Comparison of ENCODE assay signal across 27 cellular contexts in genomic region chr4:8613421-8614364, GRCh38. TPM values are rescaled to one million over a fixed set of nuclear protein-coding genes. Genes with fewer than 3 reads are reported as not detected.
A peak's percentile ranks its signal among the peaks of the same experiment; 100 is the strongest.
DNase-seq lines count a peak whose midpoint lies in the region; ATAC-seq and TF ChIP-seq lines count a peak whose summit lies in the region.
"Had no signal": no experiment of that assay in that cellular context is flagged by ENCODE, and none has a peak within 500 bp of the region (broad histone marks: within the 10 kb centered on the region; RNA-seq: fewer than 3 reads in every experiment).

No MANE protein-coding gene starts in this region.

- H3K27ac ChIP-seq in heart left ventricle (no peak overlapping the region), right atrium auricular region (no peak overlapping the region), neuronal stem cell (replicated peaks; ENCODE audit: low read length) (no peak overlapping the region)

- peaks cover 19% of the 10 kb centered on the region for H3K27me3 Mint-ChIP-seq in chondrocyte (ENCODE audit: low read depth)

- no peak overlapping the region for H3K4me2 ChIP-seq in neuronal stem cell (ENCODE audit: insufficient read depth, low read length, poor library complexity, severe bottlenecking)

- H3K14ac ChIP-seq in neuronal stem cell (ENCODE audit: low read length) = no peak overlapping the region

- no peak overlapping the region for H3K4me3 Mint-ChIP-seq in chondrocyte (ENCODE audit: unreplicated experiment)
- H3K4me3 Mint-ChIP-seq: CD8-positive, alpha-beta T cell had no signal

- H3K27me3 ChIP-seq in heart left ventricle (peaks cover 0 to 10% (median 0%) of the 10 kb centered on the region in 9 donors), right atrium auricular region (no peaks in the 10 kb centered on the region), neuronal stem cell (ENCODE audit: control insufficient read depth in 3 of 3, insufficient read depth in 3 of 3, low read depth in 1 of 3, low read length in 3 of 3) (peaks cover 0 to 21% (median 0%) of the 10 kb centered on the region in 3 experiments)
- H3K27me3 ChIP-seq: MG63 had no signal

- H4K91ac ChIP-seq in neuronal stem cell (ENCODE audit: low read depth, low read length, poor library complexity) = no peak overlapping the region

- TF ChIP-seq CTCF in heart left ventricle (IDR thresholded peaks at IDR 0.05) = no peak
- no peak for TF ChIP-seq CTCF in right atrium auricular region (IDR thresholded peaks at IDR 0.05)
- TF ChIP-seq CTCF in chondrocyte (IDR thresholded peaks at IDR 0.05) = no peak

- H2BK5ac ChIP-seq in neuronal stem cell (ENCODE audit: low read length) = no peak overlapping the region

- peak overlapping the region; percentile 53 for H3K23ac ChIP-seq in neuronal stem cell (ENCODE audit: low read depth, low read length, poor library complexity)

- H3K4me1 ChIP-seq in heart left ventricle (peaks cover 0 to 16% (median 4%) of the 10 kb centered on the region in 12 donors), right atrium auricular region (no peaks in the 10 kb centered on the region), neuronal stem cell (ENCODE audit: control insufficient read depth in 2 of 2, insufficient read depth in 1 of 2, low read depth in 1 of 2, low read length in 2 of 2) (no peaks in the 10 kb centered on the region)

- ATAC-seq in heart left ventricle (no peak), HG03571 (IDR thresholded peaks at IDR 0.05; ENCODE audit: unreplicated experiment) (no peak), GM21381 (IDR thresholded peaks at IDR 0.05; ENCODE audit: unreplicated experiment) (no peak)
- ATAC-seq: CD8-positive, alpha-beta T cell; PC-3 had no signal

- no peak overlapping the region for H3K27ac Mint-ChIP-seq in chondrocyte (ENCODE audit: unreplicated experiment)
- H3K27ac Mint-ChIP-seq: CD8-positive, alpha-beta T cell had no signal

- no peak overlapping the region for H2AFZ ChIP-seq in neuronal stem cell (ENCODE audit: low read length)

- no peak for TF ChIP-seq POLR2A in heart left ventricle (IDR thresholded peaks at IDR 0.05)

- H3K4ac ChIP-seq in neuronal stem cell (ENCODE audit: low read length) = no peak overlapping the region

- H3K36me3 Mint-ChIP-seq in chondrocyte (ENCODE audit: low read depth) = peaks cover 3% of the 10 kb centered on the region
- H3K36me3 Mint-ChIP-seq: CD8-positive, alpha-beta T cell had no signal

- no peak overlapping the region for H3K18ac ChIP-seq in neuronal stem cell (ENCODE audit: low read length)

- peaks cover 4% of the 10 kb centered on the region for H3K79me1 ChIP-seq in neuronal stem cell (ENCODE audit: low read depth, low read length)

- H3K9me3 ChIP-seq in heart left ventricle = no peaks in the 10 kb centered on the region
- H3K9me3 ChIP-seq in right atrium auricular region = no peaks in the 10 kb centered on the region
- peaks cover 0 to 2% of the 10 kb centered on the region in 2 donors for H3K9me3 ChIP-seq in neuronal stem cell (replicated peaks in 1 of 2; ENCODE audit: control insufficient read depth in 2 of 2, insufficient read depth in 1 of 2, low read depth in 1 of 2, low read length in 2 of 2)
- H3K9me3 ChIP-seq: MG63 had no signal

- no peak overlapping the region for H4K8ac ChIP-seq in neuronal stem cell (ENCODE audit: low read depth, low read length)

- WGBS in heart left ventricle, 4 donors = 91 to 92% (median 91%) methylated on average over 27 to 35 of the region's 35 CpGs
- WGBS in neuronal stem cell (ENCODE audit: extremely low coverage in 2 of 2, insufficient read length in 2 of 2, insufficient replicate concordance in 1 of 2), 2 donors = no CpG with 5 or more reads among the region's 35 CpGs

- no peaks in the 10 kb centered on the region for H3K9me3 Mint-ChIP-seq in chondrocyte (ENCODE audit: low read depth)
- H3K9me3 Mint-ChIP-seq: CD8-positive, alpha-beta T cell had no signal

- no peak overlapping the region for H2BK12ac ChIP-seq in neuronal stem cell (ENCODE audit: low read length)

- H3K4me1 Mint-ChIP-seq in chondrocyte (ENCODE audit: low read depth) = no peaks in the 10 kb centered on the region

- H2BK15ac ChIP-seq in neuronal stem cell (ENCODE audit: low read length) = no peak overlapping the region

- H2AK5ac ChIP-seq in neuronal stem cell (ENCODE audit: low read depth, low read length) = no peak overlapping the region

- intact Hi-C loops in heart left ventricle (cut with DNase I) = loop anchor here in 2 of 10 donors (10.0 kb wide), 2 partner anchors 271 to 301 kb away; no protein-coding TSS in a partner anchor

- H3K4me3 ChIP-seq in heart left ventricle (no peak overlapping the region), right atrium auricular region (no peak overlapping the region), neuronal stem cell (ENCODE audit: low read length in 2 of 2) (no peak overlapping the region)
- H3K4me3 ChIP-seq: MG63 had no signal

- no peak overlapping the region for H3K9ac ChIP-seq in neuronal stem cell (ENCODE audit: low read depth, low read length, poor library complexity)

- H2BK120ac ChIP-seq in neuronal stem cell (ENCODE audit: low read depth, low read length) = no peak overlapping the region

- H3K36me3 ChIP-seq in heart left ventricle (no peaks in the 10 kb centered on the region), right atrium auricular region (no peaks in the 10 kb centered on the region), neuronal stem cell (replicated peaks in 1 of 2; ENCODE audit: control insufficient read depth in 2 of 2, insufficient read depth in 2 of 2, low read length in 2 of 2) (no peaks in the 10 kb centered on the region)
- H3K36me3 ChIP-seq: MG63 had no signal

- DNase-seq in heart left ventricle (peak in 3 of 5 donors; percentile 15 to 37 (median 16)), right atrium auricular region (ENCODE audit: low spot score) (no peak), chondrocyte (ENCODE audit: low spot score) (peak; percentile 91), neuronal stem cell (ENCODE audit: low spot score) (no peak)
- DNase-seq in stimulated activated CD8-positive, alpha-beta memory T cell treated with anti-CD3 and anti-CD28 coated beads, Interleukin-4, amount 100 ng/mL, for 48 hours = no peak
- DNase-seq: C1 segment of cervical spinal cord; CD8-positive, alpha-beta T cell; DMS 273 treated with DMSO at 0.1 percent for 48 hours; DMS79 treated with DMSO at 0.1 percent for 48 hours; GF-D8; HCEC 1CT; IMR-90; KG1; MG63; NCI-H1105 treated with DMSO at 0.1 percent for 48 hours; NCI-H146; NCI-H1930; NCI-H2107; NCI-H446; NCI-H524 treated with DMSO at 0.1 percent for 48 hours; NCI-H82; NK-92 treated with Interleukin-12 subunit alpha and Interleukin-12 subunit beta, amount 100 ng/mL, for 24 hours; PC-3; SHP77 had no signal

RNA-seq across cellular contexts. Expression of gene CPZ, which starts 21.1 kb away (rescaled TPM):
- total RNA-seq in heart left ventricle (1 to 10 TPM in 1 of 9 donors, under 1 TPM in 6, not detected in 2; 0.13 to 4.8 (median 0.29) TPM), right atrium auricular region (1 to 10 TPM in 1 of 2 donors, under 1 TPM in 1; 0.90 to 1.2 TPM), chondrocyte (8.9 to 22.2 TPM (median 9.5 TPM) in 3 replicates)
- polyA plus RNA-seq in heart left ventricle = under 1 TPM; 0.23 to 0.26 TPM
- polyA plus RNA-seq in neuronal stem cell (2013, experiment 1 of 2) = 6.7 TPM
- 6.7 TPM for polyA plus RNA-seq in neuronal stem cell (2013, experiment 2 of 2)
- total RNA-seq: CD8-positive, alpha-beta T cell; SK-MEL-5 had no signal

RNA-seq across cellular contexts. Expression of gene GPR78, which starts 33.5 kb away (rescaled TPM):
- under 1 TPM in 1 of 9 donors, not detected in 8; 0.11 TPM for total RNA-seq in heart left ventricle
- polyA plus RNA-seq in heart left ventricle = not detected
- total RNA-seq in right atrium auricular region = not detected
- 0.15 to 1.2 TPM (median 0.44 TPM) in 3 replicates for total RNA-seq in chondrocyte
- polyA plus RNA-seq in neuronal stem cell (2013, experiment 1 of 2) = 0.22 TPM
- 0.15 TPM for polyA plus RNA-seq in neuronal stem cell (2013, experiment 2 of 2)
- total RNA-seq: CD8-positive, alpha-beta T cell; SK-MEL-5 had no signal

Comparison
In these comparisons a context has a peak if more than half of its experiments do, and no peak if none do; other contexts are left out.
1. DNase-seq: peak in heart left ventricle (3 of 5) and chondrocyte (single experiment); none in right atrium auricular region (single experiment), neuronal stem cell (single experiment) and stimulated activated CD8-positive, alpha-beta memory T cell treated with anti-CD3 and anti-CD28 coated beads, Interleukin-4, amount 100 ng/mL, for 48 hours (single experiment).